In genomic region chr22:31333648-31334047, GRCh38 we compare ENCODE assay signal across 20 cellular contexts. TPM values are rescaled to one million over a fixed set of nuclear protein-coding genes. Genes with fewer than 3 reads are reported as not detected.
A peak's percentile ranks its signal among the peaks of the same experiment; 100 is the strongest.
DNase-seq lines count a peak whose midpoint lies in the region; ATAC-seq lines count a peak whose summit lies in the region.
"Had no signal": no experiment of that assay in that cellular context is flagged by ENCODE, and none has a peak within 500 bp of the region (broad histone marks: within the 10 kb centered on the region; RNA-seq: fewer than 3 reads in every experiment).

No MANE protein-coding gene starts in this region.

- DNase-seq in activated CD4-positive, alpha-beta T cell treated with anti-CD3 and anti-CD28 coated beads, Interleukin-2, amount 10 ng/mL, durations not matched to agents 24 days and 14 days = no peak
- DNase-seq in activated CD4-positive, alpha-beta T cell treated with anti-CD3 and anti-CD28 coated beads, Interleukin-2, amount 10 ng/mL, durations not matched to agents 7 days and 5 days = no peak
- DNase-seq in T-cell (no peak), posterior vena cava (ENCODE audit: low spot score) (peak; percentile 53), NCI-H748 treated with DMSO at 0.1 percent for 48 hours (lab: John Stamatoyannopoulos, UW) (no peak)
- DNase-seq in stimulated activated CD4-positive, alpha-beta T cell treated with anti-CD3 and anti-CD28 coated beads, Interleukin-4, amount 100 ng/mL, for 24 hours = no peak
- DNase-seq: 8988T; activated CD4-positive, alpha-beta T cell treated with anti-CD3 and anti-CD28 coated beads for 1 hour; activated effector memory CD4-positive, alpha-beta T cell treated with anti-CD3 and anti-CD28 coated beads, Interleukin-2, amount 50 U/mL, for 16 hours; AML-193; DMS 273 treated with DMSO at 0.1 percent for 48 hours; NCI-H1436 treated with DMSO at 0.1 percent for 48 hours; NCI-H2171 treated with DMSO at 0.1 percent for 48 hours; NCI-H69; stimulated activated CD4-positive, alpha-beta T cell treated with anti-CD3 and anti-CD28 coated beads, Interleukin-4, amount 100 ng/mL, for 1 hour had no signal

- CTCF ChIA-PET in activated CD4-positive, alpha-beta T cell treated with anti-CD3 and anti-CD28 coated beads, Interleukin-2, amount 10 ng/mL, durations not matched to agents 7 days and 5 days (lab: Charles Lee) = interaction anchor here (0.8 kb wide), 1 partner anchor 13 kb away, joined by 3 read pairs; the partner anchor contains the start of gene PATZ1
- CTCF ChIA-PET in T-cell (lab: Charles Lee) = no interaction called here

- POLR2A ChIA-PET in activated CD4-positive, alpha-beta T cell treated with anti-CD3 and anti-CD28 coated beads, Interleukin-2, amount 10 ng/mL, durations not matched to agents 7 days and 5 days (lab: Charles Lee) = no interaction called here
- POLR2A ChIA-PET in T-cell (lab: Charles Lee) = no interaction called here

- intact Hi-C loops in activated CD4-positive, alpha-beta T cell treated with anti-CD3 and anti-CD28 coated beads, Interleukin-2, amount 10 ng/mL, durations not matched to agents 24 days and 14 days (cut with micrococcal nuclease) = loop anchor here (5.0 kb wide), 1 partner anchor 41 kb away; the partner anchor contains the start of gene PIK3IP1
- intact Hi-C loops in dendritic cell treated with granulocyte-macrophage colony-stimulating factor and Interleukin-4, amounts not matched to agents 40 ng/mL and 50 ng/mL, for 4 days (cut with micrococcal nuclease) = no loop called here
- intact Hi-C loops in posterior vena cava (cut with DNase I) = no loop called here

- H3K27me3 Mint-ChIP-seq in activated CD4-positive, alpha-beta T cell treated with anti-CD3 and anti-CD28 coated beads, Interleukin-2, amount 10 ng/mL, durations not matched to agents 24 days and 14 days = no peaks in the 10 kb centered on the region
- H3K27me3 Mint-ChIP-seq in activated CD4-positive, alpha-beta T cell treated with anti-CD3 and anti-CD28 coated beads, Interleukin-2, amount 10 ng/mL, durations not matched to agents 7 days and 5 days = no peaks in the 10 kb centered on the region
- no peaks in the 10 kb centered on the region for H3K27me3 Mint-ChIP-seq in T-cell
- no peaks in the 10 kb centered on the region for H3K27me3 Mint-ChIP-seq in dendritic cell treated with granulocyte-macrophage colony-stimulating factor and Interleukin-4, amounts not matched to agents 40 ng/mL and 50 ng/mL, for 4 days

- peaks cover 25% of the 10 kb centered on the region for H3K4me1 Mint-ChIP-seq in activated CD4-positive, alpha-beta T cell treated with anti-CD3 and anti-CD28 coated beads, Interleukin-2, amount 10 ng/mL, durations not matched to agents 24 days and 14 days
- H3K4me1 Mint-ChIP-seq in activated CD4-positive, alpha-beta T cell treated with anti-CD3 and anti-CD28 coated beads, Interleukin-2, amount 10 ng/mL, durations not matched to agents 7 days and 5 days = peaks cover 32% of the 10 kb centered on the region
- H3K4me1 Mint-ChIP-seq in T-cell = peaks cover 44 to 56% (median 48%) of the 10 kb centered on the region in 3 donors
- peaks cover 7% of the 10 kb centered on the region for H3K4me1 Mint-ChIP-seq in dendritic cell treated with granulocyte-macrophage colony-stimulating factor and Interleukin-4, amounts not matched to agents 40 ng/mL and 50 ng/mL, for 4 days (ENCODE audit: low read depth)
- H3K4me1 Mint-ChIP-seq: mesothelial cell of epicardium, neural progenitor cell had no signal

- H3K4me3 Mint-ChIP-seq in activated CD4-positive, alpha-beta T cell treated with anti-CD3 and anti-CD28 coated beads, Interleukin-2, amount 10 ng/mL, durations not matched to agents 24 days and 14 days = no peak overlapping the region
- no peak overlapping the region for H3K4me3 Mint-ChIP-seq in activated CD4-positive, alpha-beta T cell treated with anti-CD3 and anti-CD28 coated beads, Interleukin-2, amount 10 ng/mL, durations not matched to agents 7 days and 5 days
- no peak overlapping the region for H3K4me3 Mint-ChIP-seq in T-cell
- no peak overlapping the region for H3K4me3 Mint-ChIP-seq in dendritic cell treated with granulocyte-macrophage colony-stimulating factor and Interleukin-4, amounts not matched to agents 40 ng/mL and 50 ng/mL, for 4 days
- H3K4me3 Mint-ChIP-seq: GM23338, mesothelial cell of epicardium, neural progenitor cell had no signal

- H3K36me3 Mint-ChIP-seq in activated CD4-positive, alpha-beta T cell treated with anti-CD3 and anti-CD28 coated beads, Interleukin-2, amount 10 ng/mL, durations not matched to agents 24 days and 14 days (ENCODE audit: low read depth) = peaks cover 69% of the 10 kb centered on the region
- peaks cover 66% of the 10 kb centered on the region for H3K36me3 Mint-ChIP-seq in activated CD4-positive, alpha-beta T cell treated with anti-CD3 and anti-CD28 coated beads, Interleukin-2, amount 10 ng/mL, durations not matched to agents 7 days and 5 days (ENCODE audit: low read depth)
- peaks cover 57% of the 10 kb centered on the region for H3K36me3 Mint-ChIP-seq in T-cell
- H3K36me3 Mint-ChIP-seq in dendritic cell treated with granulocyte-macrophage colony-stimulating factor and Interleukin-4, amounts not matched to agents 40 ng/mL and 50 ng/mL, for 4 days (ENCODE audit: low read depth) = peaks cover 97% of the 10 kb centered on the region

- ATAC-seq in T-cell (replicated peaks in 1 of 4) (no peak), GM21786 (IDR thresholded peaks at IDR 0.05; ENCODE audit: unreplicated experiment) (no peak)
- ATAC-seq: GM23338 had no signal

- H3K27ac Mint-ChIP-seq in activated CD4-positive, alpha-beta T cell treated with anti-CD3 and anti-CD28 coated beads, Interleukin-2, amount 10 ng/mL, durations not matched to agents 24 days and 14 days = peak overlapping the region; percentile 54
- no peak overlapping the region for H3K27ac Mint-ChIP-seq in activated CD4-positive, alpha-beta T cell treated with anti-CD3 and anti-CD28 coated beads, Interleukin-2, amount 10 ng/mL, durations not matched to agents 7 days and 5 days
- H3K27ac Mint-ChIP-seq in T-cell = peak overlapping the region; percentile 68 to 73
- H3K27ac Mint-ChIP-seq in dendritic cell treated with granulocyte-macrophage colony-stimulating factor and Interleukin-4, amounts not matched to agents 40 ng/mL and 50 ng/mL, for 4 days = peak overlapping the region; percentile 5
- H3K27ac Mint-ChIP-seq: GM23338, mesothelial cell of epicardium, neural progenitor cell had no signal

- H3K9me3 Mint-ChIP-seq in activated CD4-positive, alpha-beta T cell treated with anti-CD3 and anti-CD28 coated beads, Interleukin-2, amount 10 ng/mL, durations not matched to agents 24 days and 14 days = no peaks in the 10 kb centered on the region
- H3K9me3 Mint-ChIP-seq in activated CD4-positive, alpha-beta T cell treated with anti-CD3 and anti-CD28 coated beads, Interleukin-2, amount 10 ng/mL, durations not matched to agents 7 days and 5 days = no peaks in the 10 kb centered on the region
- H3K9me3 Mint-ChIP-seq in T-cell = no peaks in the 10 kb centered on the region
- no peaks in the 10 kb centered on the region for H3K9me3 Mint-ChIP-seq in dendritic cell treated with granulocyte-macrophage colony-stimulating factor and Interleukin-4, amounts not matched to agents 40 ng/mL and 50 ng/mL, for 4 days
- H3K9me3 Mint-ChIP-seq: GM23338, mesothelial cell of epicardium, neural progenitor cell had no signal

RNA-seq across cellular contexts. Expression of gene PATZ1, which starts 12.5 kb away (rescaled TPM):
- total RNA-seq in activated CD4-positive, alpha-beta T cell treated with anti-CD3 and anti-CD28 coated beads, Interleukin-2, amount 10 ng/mL, durations not matched to agents 24 days and 14 days = 33.8 and 34.7 TPM in 2 replicates
- 10 to 100 TPM; 31.6 to 32.7 TPM for total RNA-seq in activated CD4-positive, alpha-beta T cell treated with anti-CD3 and anti-CD28 coated beads, Interleukin-2, amount 10 ng/mL, durations not matched to agents 7 days and 5 days
- 10 to 100 TPM; 53.1 to 56.7 (median 54.6) TPM for total RNA-seq in T-cell
- 10 to 100 TPM; 10.8 to 14.9 TPM for total RNA-seq in posterior vena cava

RNA-seq across cellular contexts. Expression of gene PIK3IP1, which starts 41.4 kb away (rescaled TPM):
- total RNA-seq in activated CD4-positive, alpha-beta T cell treated with anti-CD3 and anti-CD28 coated beads, Interleukin-2, amount 10 ng/mL, durations not matched to agents 24 days and 14 days = 12.4 TPM in 2 replicates
- total RNA-seq in activated CD4-positive, alpha-beta T cell treated with anti-CD3 and anti-CD28 coated beads, Interleukin-2, amount 10 ng/mL, durations not matched to agents 7 days and 5 days = 10 to 100 TPM; 56.0 to 63.0 TPM
- total RNA-seq in T-cell = 100 to 1,000 TPM; 460 to 628 (median 478) TPM
- total RNA-seq in posterior vena cava = 10 to 100 TPM; 12.8 to 18.8 TPM

Comparison
In these comparisons a context has a peak if more than half of its experiments do, and no peak if none do; other contexts are left out.
1. RNA of gene PIK3IP1, which starts 41.4 kb away (total RNA-seq): 460 to 628 TPM in T-cell; 56.0 to 63.0 TPM in activated CD4-positive, alpha-beta T cell treated with anti-CD3 and anti-CD28 coated beads, Interleukin-2, amount 10 ng/mL, durations not matched to agents 7 days and 5 days, 12.8 to 18.8 TPM in posterior vena cava and 12.4 TPM in activated CD4-positive, alpha-beta T cell treated with anti-CD3 and anti-CD28 coated beads, Interleukin-2, amount 10 ng/mL, durations not matched to agents 24 days and 14 days; every median in the first group is over 4 times any median in the second.